Comparison of ENCODE assay signal across 18 cellular contexts in the genomic region with DNA sequence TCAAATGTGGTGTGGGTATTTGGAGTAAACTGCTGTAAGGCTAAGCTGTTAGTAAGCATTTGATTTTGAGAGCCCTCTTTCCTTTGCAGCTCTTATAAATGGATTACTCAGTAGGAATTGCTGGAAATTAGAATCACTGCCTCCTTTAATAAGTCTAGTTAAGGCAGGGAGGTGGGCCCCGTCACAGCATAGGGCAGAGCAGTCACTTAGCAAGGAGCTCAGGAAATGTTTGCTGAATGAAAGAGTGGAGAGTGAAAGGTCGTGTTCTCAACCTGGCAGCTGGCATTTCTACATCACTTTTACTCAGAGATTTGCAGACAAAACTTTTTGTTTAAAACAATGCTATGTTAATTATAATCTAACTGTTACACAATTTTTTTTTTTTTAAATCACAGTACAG. TPM values are rescaled to one million over a fixed set of nuclear protein-coding genes. Genes with fewer than 3 reads are reported as not detected.
DNase-seq lines count a peak whose midpoint lies in the region; FAIRE-seq and TF ChIP-seq lines count a peak whose summit lies in the region.
"Had no signal": no experiment of that assay in that cellular context is flagged by ENCODE, and none has a peak within 500 bp of the region (broad histone marks: within the 10 kb centered on the region; RNA-seq: fewer than 3 reads in every experiment).

No MANE protein-coding gene starts in this region.

- H3K4me3 Mint-ChIP-seq in MCF 10A (ENCODE audit: unreplicated experiment) (no peak overlapping the region), progenitor cell of endocrine pancreas (ENCODE audit: low read depth) (no peak overlapping the region)
- H3K4me3 Mint-ChIP-seq: IgD-negative memory B cell had no signal

- no peaks in the 10 kb centered on the region for H3K27me3 Mint-ChIP-seq in MCF 10A (ENCODE audit: insufficient read depth, unreplicated experiment)
- peaks cover 17% of the 10 kb centered on the region for H3K27me3 Mint-ChIP-seq in progenitor cell of endocrine pancreas

- H3K9me3 Mint-ChIP-seq in MCF 10A (ENCODE audit: unreplicated experiment): no peaks in the 10 kb centered on the region
- H3K9me3 Mint-ChIP-seq in progenitor cell of endocrine pancreas (ENCODE audit: low read depth): no peaks in the 10 kb centered on the region
- H3K9me3 Mint-ChIP-seq: IgD-negative memory B cell had no signal

- no TSS peak for BruUV-seq in MCF 10A (replicated peaks; lab: Mats Ljungman, UMichigan)

- no peak for TF ChIP-seq EP300 in esophagus muscularis mucosa (IDR thresholded peaks at IDR 0.05)

- CTCF ChIA-PET in MCF 10A (lab: Yijun Ruan, JAX): interaction anchor here (0.6 to 34.0 kb wide), 9 partner anchors 8 to 747 kb away, joined by 3 to 536 read pairs (median 5); partner anchors contain the start of gene ITGA6
- CTCF ChIA-PET in RWPE1 (lab: Yijun Ruan, JAX): interaction anchor here (0.7 to 2.2 kb wide), 3 partner anchors 9 to 280 kb away, joined by 4 to 8 read pairs (median 6); no protein-coding TSS in a partner anchor

- DNase-seq in MCF 10A (ENCODE audit: unreplicated experiment): no peak
- DNase-seq in breast epithelium (ENCODE audit: low spot score in 2 of 2): no peak
- DNase-seq in RWPE1 (ENCODE audit: low spot score): no peak
- DNase-seq in esophagus muscularis mucosa (ENCODE audit: extremely low spot score): peak; percentile 34
- DNase-seq in small intestine: peak; percentile 27
- DNase-seq in stimulated activated CD4-positive, alpha-beta T cell treated with anti-CD3 and anti-CD28 coated beads, Interleukin-1b, Interleukin-23, amount 100 ng/mL, for 48 hours: no peak
- no peak for DNase-seq in OCI-M1 (lab: John Stamatoyannopoulos, UW)
- no peak for DNase-seq in progenitor cell of endocrine pancreas (ENCODE audit: low spot score, unreplicated experiment)
- DNase-seq: GF-D8, H7, Kasumi-1, NCI-H1105, NCI-H1694, NCI-H2227 treated with DMSO at 0.1 percent for 48 hours, NCI-H524, SJCRH30 had no signal

- H3K4me3 ChIP-seq in breast epithelium: no peak overlapping the region
- H3K4me3 ChIP-seq in esophagus muscularis mucosa: no peak overlapping the region
- H3K4me3 ChIP-seq in small intestine (ENCODE audit: low read depth in 1 of 2, low read length in 2 of 2): no peak overlapping the region
- H3K4me3 ChIP-seq: SJCRH30 had no signal

- WGBS in esophagus muscularis mucosa: 64% methylated on average over 2 of the region's 2 CpGs
- 28 to 56% (median 43%) methylated on average over 2 of the region's 2 CpGs for WGBS in small intestine, 3 donors

- H3K27ac ChIP-seq in breast epithelium (no peak overlapping the region), RWPE1 (peak overlapping the region; percentile 42), esophagus muscularis mucosa (replicated peaks in 1 of 4) (no peak overlapping the region), small intestine (ENCODE audit: low read depth in 1 of 2, low read length in 1 of 2) (peak overlapping the region in 1 of 2 donors; percentile 17)
- H3K27ac ChIP-seq: SJCRH30 had no signal

- TF ChIP-seq POLR2A in breast epithelium (IDR thresholded peaks at IDR 0.05) (no peak), esophagus muscularis mucosa (IDR thresholded peaks at IDR 0.05; ENCODE audit: low read depth) (no peak)

- H3K27me3 ChIP-seq in breast epithelium (no peaks in the 10 kb centered on the region), esophagus muscularis mucosa (peaks cover 0 to 12% (median 2%) of the 10 kb centered on the region in 4 donors), small intestine (ENCODE audit: control insufficient read depth in 2 of 2, insufficient read depth in 2 of 2, low read length in 2 of 2) (no peaks in the 10 kb centered on the region)
- H3K27me3 ChIP-seq: SJCRH30 had no signal

- POLR2A ChIA-PET in MCF 10A (lab: Yijun Ruan, JAX) (interaction anchor here (0.9 to 18.1 kb wide), 7 partner anchors 8 to 257 kb away, joined by 3 to 553 read pairs (median 4); partner anchors contain the start of gene ITGA6), RWPE1 (lab: Yijun Ruan, JAX; ENCODE audit: low non-redundant PET) (interaction anchor here (1.1 kb wide), 1 partner anchor 24 kb away, joined by 12 read pairs; no protein-coding TSS in a partner anchor)

- TF ChIP-seq CTCF in MCF 10A (IDR thresholded peaks at IDR 0.05; ENCODE audit: unreplicated experiment): no peak
- no peak for TF ChIP-seq CTCF in breast epithelium (IDR thresholded peaks at IDR 0.05)
- no peak for TF ChIP-seq CTCF in RWPE1 (conservative IDR thresholded peaks at IDR 0.05; ENCODE audit: low read depth)
- TF ChIP-seq CTCF in esophagus muscularis mucosa (IDR thresholded peaks at IDR 0.05): no peak
- TF ChIP-seq CTCF in progenitor cell of endocrine pancreas (IDR thresholded peaks at IDR 0.05; ENCODE audit: unreplicated experiment): no peak

- H3K9me3 ChIP-seq in breast epithelium: no peaks in the 10 kb centered on the region
- no peaks in the 10 kb centered on the region for H3K9me3 ChIP-seq in esophagus muscularis mucosa
- H3K9me3 ChIP-seq in small intestine (ENCODE audit: control insufficient read depth, low read depth): no peaks in the 10 kb centered on the region
- H3K9me3 ChIP-seq: SJCRH30 had no signal

- peaks cover 67% of the 10 kb centered on the region for H3K4me1 Mint-ChIP-seq in MCF 10A (ENCODE audit: insufficient read depth, unreplicated experiment)
- H3K4me1 Mint-ChIP-seq in progenitor cell of endocrine pancreas (ENCODE audit: low read depth): peaks cover 10% of the 10 kb centered on the region
- H3K4me1 Mint-ChIP-seq: IgD-negative memory B cell had no signal

- H3K36me3 ChIP-seq in breast epithelium: no peaks in the 10 kb centered on the region
- no peaks in the 10 kb centered on the region for H3K36me3 ChIP-seq in esophagus muscularis mucosa
- H3K36me3 ChIP-seq in small intestine (ENCODE audit: control insufficient read depth in 2 of 2, insufficient read depth in 2 of 2, low read length in 2 of 2): no peaks in the 10 kb centered on the region
- H3K36me3 ChIP-seq: SJCRH30 had no signal

- peaks cover 0 to 9% of the 10 kb centered on the region in 2 donors for H3K4me1 ChIP-seq in breast epithelium
- H3K4me1 ChIP-seq in esophagus muscularis mucosa: peaks cover 0 to 35% (median 19%) of the 10 kb centered on the region in 4 donors
- peaks cover 13 to 17% of the 10 kb centered on the region in 2 donors for H3K4me1 ChIP-seq in small intestine (ENCODE audit: control insufficient read depth in 2 of 2, insufficient read depth in 1 of 2, low read depth in 1 of 2, low read length in 1 of 2)

- peak overlapping the region; percentile 16 for H3K27ac Mint-ChIP-seq in MCF 10A (ENCODE audit: low read depth, unreplicated experiment)
- no peak overlapping the region for H3K27ac Mint-ChIP-seq in progenitor cell of endocrine pancreas
- H3K27ac Mint-ChIP-seq: IgD-negative memory B cell had no signal

- FAIRE-seq in small intestine (lab: Jason Lieb, UNC): no peak
- FAIRE-seq: GM12892 had no signal

- H3K36me3 Mint-ChIP-seq in MCF 10A (ENCODE audit: insufficient read depth, unreplicated experiment) (peaks cover 33% of the 10 kb centered on the region), progenitor cell of endocrine pancreas (ENCODE audit: insufficient read depth) (peaks cover 5% of the 10 kb centered on the region)
- H3K36me3 Mint-ChIP-seq: IgD-negative memory B cell had no signal

- intact Hi-C loops in MCF 10A (cut with micrococcal nuclease) (no loop called here), breast epithelium (cut with DNase I; ENCODE audit: low total_unique reads) (no loop called here), esophagus muscularis mucosa (cut with DNase I) (no loop called here)

RNA-seq across cellular contexts. Expression of gene ITGA6, which starts 25.5 kb away (rescaled TPM):
- total RNA-seq in MCF 10A (2022): 315 and 323 TPM in 2 replicates
- total RNA-seq in breast epithelium: 10 to 100 TPM; 45.9 to 99.5 (median 93.1) TPM
- total RNA-seq in esophagus muscularis mucosa: 10 to 100 TPM; 29.9 to 46.5 (median 36.6) TPM
- polyA plus RNA-seq in small intestine: 10 to 100 TPM; 33.2 to 81.0 (median 37.1) TPM
- total RNA-seq in progenitor cell of endocrine pancreas: 69.5 and 83.8 TPM in 2 replicates

Comparison
In these comparisons a context has a peak if more than half of its experiments do, and no peak if none do; other contexts are left out.
1. DNase-seq: peak in esophagus muscularis mucosa (single experiment) and small intestine (single experiment); none in MCF 10A (single experiment), breast epithelium (0 of 2), RWPE1 (single experiment), stimulated activated CD4-positive, alpha-beta T cell treated with anti-CD3 and anti-CD28 coated beads, Interleukin-1b, Interleukin-23, amount 100 ng/mL, for 48 hours (single experiment), OCI-M1 (single experiment) and progenitor cell of endocrine pancreas (single experiment).